In genomic region chr1:53371851-53372250, GRCh38 we compare ENCODE assay signal across 28 cellular contexts. TPM values are rescaled to one million over a fixed set of nuclear protein-coding genes. Genes with fewer than 3 reads are reported as not detected.
DNase-seq lines count a peak whose midpoint lies in the region; ATAC-seq and TF ChIP-seq lines count a peak whose summit lies in the region.
"Had no signal": no experiment of that assay in that cellular context is flagged by ENCODE, and none has a peak within 500 bp of the region (broad histone marks: within the 10 kb centered on the region; RNA-seq: fewer than 3 reads in every experiment).

No MANE protein-coding gene starts in this region.

- no peak overlapping the region for H3K23ac ChIP-seq in H9 (ENCODE audit: insufficient read length, low read depth, low read length)

- intact Hi-C loops in posterior vena cava (cut with DNase I): no loop called here

- no peak overlapping the region for H3K4me3 ChIP-seq in RWPE2 (ENCODE audit: severe bottlenecking)
- no peak overlapping the region for H3K4me3 ChIP-seq in endodermal cell (ENCODE audit: low read length)
- H3K4me3 ChIP-seq in SJCRH30: no peak overlapping the region
- H3K4me3 ChIP-seq: BLaER1 treated with 17β-estradiol and CSF1 and Interleukin-3, amounts not matched to agents 10 nM and 100 nM; gastroesophageal sphincter; pancreas; right atrium auricular region had no signal

- H3K4me3 Mint-ChIP-seq in H9 (no peak overlapping the region), endodermal cell (no peak overlapping the region)
- H3K4me3 Mint-ChIP-seq: nephron; T-helper 1 cell treated with Interleukin-12 subunit alpha and Interleukin-12 subunit beta and Interleukin-4 antibody, amounts not matched to agents 30 μg/mL and 1 μg/mL, for 36 hours had no signal

- H3K79me1 ChIP-seq in H9 (ENCODE audit: insufficient read depth, low read depth, low read length, poor library complexity, severe bottlenecking): no peaks in the 10 kb centered on the region

- H3K27me3 ChIP-seq in H9 (ENCODE audit: insufficient read depth, low read length): no peaks in the 10 kb centered on the region
- no peaks in the 10 kb centered on the region for H3K27me3 ChIP-seq in RWPE2 (ENCODE audit: insufficient read depth, poor library complexity, severe bottlenecking)
- H3K27me3 ChIP-seq in endodermal cell (ENCODE audit: control insufficient read depth, insufficient read depth, low read length, poor library complexity, severe bottlenecking): no peaks in the 10 kb centered on the region
- peaks cover 10% of the 10 kb centered on the region for H3K27me3 ChIP-seq in SJCRH30
- H3K27me3 ChIP-seq: BLaER1 treated with 17β-estradiol and CSF1 and Interleukin-3, amounts not matched to agents 10 nM and 100 nM; pancreas; right atrium auricular region had no signal

- H3K4me1 Mint-ChIP-seq in H9 (peaks cover 18 to 29% of the 10 kb centered on the region in 2 experiments), endodermal cell (peaks cover 31% of the 10 kb centered on the region)

- H3K79me2 ChIP-seq in H9 (ENCODE audit: insufficient read depth, low read length): no peaks in the 10 kb centered on the region

- no peak overlapping the region for H2AFZ ChIP-seq in H9 (ENCODE audit: low read length)

- ATAC-seq in RWPE2 (ENCODE audit: low read depth): no peak
- ATAC-seq: activated naive CD4-positive, alpha-beta T cell treated with anti-CD3 and anti-CD28 coated beads, Interleukin-2, amount 50 U/mL, for 72 hours; gastroesophageal sphincter; left ventricle myocardium superior; pancreas had no signal

- H3K14ac ChIP-seq in H9 (ENCODE audit: insufficient read depth, low read length): no peak overlapping the region

- H3K36me3 ChIP-seq in RWPE2 (ENCODE audit: low read depth) (no peaks in the 10 kb centered on the region), endodermal cell (ENCODE audit: control insufficient read depth, insufficient read depth, low read length) (no peaks in the 10 kb centered on the region), SJCRH30 (no peaks in the 10 kb centered on the region)
- H3K36me3 ChIP-seq: BLaER1 treated with 17β-estradiol and CSF1 and Interleukin-3, amounts not matched to agents 10 nM and 100 nM; gastroesophageal sphincter; pancreas; right atrium auricular region had no signal

- no peak for TF ChIP-seq CTCF in H9 (conservative IDR thresholded peaks at IDR 0.05)
- no peak for TF ChIP-seq CTCF in RWPE2 (IDR thresholded peaks at IDR 0.05; ENCODE audit: poor library complexity, severe bottlenecking)
- no peak for TF ChIP-seq CTCF in endodermal cell (conservative IDR thresholded peaks at IDR 0.05)

- H3K18ac ChIP-seq in H9 (ENCODE audit: insufficient read length, low read depth, low read length): no peak overlapping the region

- H3K27ac Mint-ChIP-seq in H9 (0 out of 7 replicates have a peak overlapping the region, but pooled peaks of 1 of the 3 experiments have one; percentile 13), endodermal cell (no peak overlapping the region)
- H3K27ac Mint-ChIP-seq: activated naive CD4-positive, alpha-beta T cell treated with anti-CD3 and anti-CD28 coated beads, Interleukin-2, amount 50 U/mL, for 72 hours; nephron; T-helper 1 cell treated with Interleukin-12 subunit alpha and Interleukin-12 subunit beta and Interleukin-4 antibody, amounts not matched to agents 30 μg/mL and 1 μg/mL, for 36 hours had no signal

- no peak overlapping the region for H2BK120ac ChIP-seq in H9 (ENCODE audit: low read depth, low read length, poor library complexity, severe bottlenecking)

- H3K9me3 Mint-ChIP-seq in H9 (no peaks in the 10 kb centered on the region; a peak in 1 of 5 replicates), endodermal cell (no peaks in the 10 kb centered on the region)
- H3K9me3 Mint-ChIP-seq: activated naive CD4-positive, alpha-beta T cell treated with anti-CD3 and anti-CD28 coated beads, Interleukin-2, amount 50 U/mL, for 72 hours; nephron; T-helper 1 cell treated with Interleukin-12 subunit alpha and Interleukin-12 subunit beta and Interleukin-4 antibody, amounts not matched to agents 30 μg/mL and 1 μg/mL, for 36 hours had no signal

- no peak overlapping the region for H3T11ph ChIP-seq in H9 (ENCODE audit: low read length)

- no peaks in the 10 kb centered on the region for H3K9me3 ChIP-seq in H9 (ENCODE audit: control insufficient read depth, low read depth, low read length)
- no peaks in the 10 kb centered on the region for H3K9me3 ChIP-seq in RWPE2 (ENCODE audit: severe bottlenecking)
- H3K9me3 ChIP-seq in endodermal cell (ENCODE audit: control insufficient read depth, low read length): no peaks in the 10 kb centered on the region
- H3K9me3 ChIP-seq in SJCRH30 (replicated peaks): no peaks in the 10 kb centered on the region
- H3K9me3 ChIP-seq: BLaER1 treated with 17β-estradiol and CSF1 and Interleukin-3, amounts not matched to agents 10 nM and 100 nM; gastroesophageal sphincter; pancreas; right atrium auricular region had no signal

- H4K20me1 ChIP-seq in H9 (ENCODE audit: control insufficient read depth, insufficient read depth, insufficient read length): no peaks in the 10 kb centered on the region
- H4K20me1 ChIP-seq: BLaER1 treated with 17β-estradiol and CSF1 and Interleukin-3, amounts not matched to agents 10 nM and 100 nM had no signal

- H2BK20ac ChIP-seq in H9 (ENCODE audit: low read depth, low read length, poor library complexity, severe bottlenecking): no peak overlapping the region

- no peak overlapping the region for H4K8ac ChIP-seq in H9 (replicated peaks; ENCODE audit: insufficient read length, low read depth, low read length)

- peaks cover 2% of the 10 kb centered on the region; the same call in 1 of the 2 replicates for H3K4me1 ChIP-seq in H9 (ENCODE audit: insufficient read depth, low read length)
- H3K4me1 ChIP-seq in RWPE2 (ENCODE audit: insufficient read depth, poor library complexity, severe bottlenecking): no peaks in the 10 kb centered on the region
- peaks cover 25% of the 10 kb centered on the region for H3K4me1 ChIP-seq in endodermal cell (ENCODE audit: control insufficient read depth, insufficient read depth, low read length)
- no peaks in the 10 kb centered on the region for H3K4me1 ChIP-seq in SJCRH30
- H3K4me1 ChIP-seq: gastroesophageal sphincter, pancreas, right atrium auricular region had no signal

- no peak overlapping the region for H4K5ac ChIP-seq in H9 (ENCODE audit: insufficient read length, low read depth, low read length)

- WGBS in H9 (ENCODE audit: extremely low coverage, insufficient read length, low lambda C conversion rate): no CpG with 5 or more reads among the region's 5 CpGs
- WGBS in endodermal cell (ENCODE audit: insufficient coverage in 1 of 2, insufficient read length in 1 of 2), 2 experiments: 92 to 96% methylated on average over 3 to 5 of the region's 5 CpGs

- no peaks in the 10 kb centered on the region for H3K23me2 ChIP-seq in H9 (ENCODE audit: insufficient read length, low read depth, low read length, poor library complexity, severe bottlenecking)

- H3K9ac ChIP-seq in H9 (ENCODE audit: extremely low read depth, insufficient read length, low read length) (no peak overlapping the region), endodermal cell (ENCODE audit: extremely low read depth, low read length, poor library complexity, severe bottlenecking) (no peak overlapping the region)
- H3K9ac ChIP-seq: BLaER1 treated with 17β-estradiol and CSF1 and Interleukin-3, amounts not matched to agents 10 nM and 100 nM had no signal

- no peak overlapping the region for H3K4me2 ChIP-seq in H9 (ENCODE audit: insufficient read depth, insufficient read length, low read length)
- H3K4me2 ChIP-seq: BLaER1 treated with 17β-estradiol and CSF1 and Interleukin-3, amounts not matched to agents 10 nM and 100 nM had no signal

- H3K27me3 Mint-ChIP-seq in H9 (ENCODE audit: low read depth) (peaks cover 32% of the 10 kb centered on the region), endodermal cell (ENCODE audit: insufficient read depth) (peaks cover 26% of the 10 kb centered on the region)

- no peak overlapping the region for H4K91ac ChIP-seq in H9 (ENCODE audit: insufficient read length, low read depth, low read length)

- no peak overlapping the region for H3K27ac ChIP-seq in H9 (ENCODE audit: insufficient read length, low read depth, low read length)
- H3K27ac ChIP-seq in RWPE2 (ENCODE audit: poor library complexity, severe bottlenecking): no peak overlapping the region
- H3K27ac ChIP-seq in endodermal cell (ENCODE audit: low read depth, low read length): no peak overlapping the region
- no peak overlapping the region for H3K27ac ChIP-seq in SJCRH30
- H3K27ac ChIP-seq: BLaER1 treated with 17β-estradiol and CSF1 and Interleukin-3, amounts not matched to agents 10 nM and 100 nM; gastroesophageal sphincter; pancreas; right atrium auricular region had no signal

- peak; percentile 16 for DNase-seq in H9
- peak; percentile 7 for DNase-seq in RWPE2 (ENCODE audit: low spot score)
- peak; percentile 39 for DNase-seq in endodermal cell
- DNase-seq in posterior vena cava (ENCODE audit: low spot score): peak; percentile 16
- no peak for DNase-seq in NCI-H2196 treated with DMSO at 0.1 percent for 48 hours (lab: John Stamatoyannopoulos, UW; ENCODE audit: unreplicated experiment)
- DNase-seq in germinal center (ENCODE audit: low spot score): no peak
- DNase-seq in SJCRH30: no peak
- DNase-seq: activated CD4-positive, alpha-beta T cell treated with anti-CD3 and anti-CD28 coated beads for 4 hours; caudate nucleus; COR-L47; DMS79; GF-D8; HCEC 1CT; hypothalamus; KG1; left ventricle myocardium superior; MM.1S; NCI-H2029 treated with DMSO at 0.1 percent for 48 hours; NCI-H446; NCI-H774; stimulated activated CD4-positive, alpha-beta T cell treated with anti-CD3 and anti-CD28 coated beads, Interleukin-2, amount 100 ng/mL, for 48 hours had no signal

- no peak overlapping the region for H2BK12ac ChIP-seq in H9 (ENCODE audit: insufficient read length, low read depth, low read length)

- no peak overlapping the region for H3K4ac ChIP-seq in H9 (ENCODE audit: low read depth, low read length)

- no peak overlapping the region for H2BK15ac ChIP-seq in H9 (ENCODE audit: low read depth, low read length)

- no peak overlapping the region for H2BK5ac ChIP-seq in H9 (ENCODE audit: insufficient read length, low read length)

- no peak overlapping the region for H3K56ac ChIP-seq in H9 (ENCODE audit: insufficient read length, low read depth, low read length)

- H3K36me3 Mint-ChIP-seq in H9 (ENCODE audit: insufficient read depth in 1 of 3, low read depth in 3 of 3) (no peaks in the 10 kb centered on the region), endodermal cell (ENCODE audit: low read depth) (no peaks in the 10 kb centered on the region)
- H3K36me3 Mint-ChIP-seq: activated naive CD4-positive, alpha-beta T cell treated with anti-CD3 and anti-CD28 coated beads, Interleukin-2, amount 50 U/mL, for 72 hours had no signal

- no peak overlapping the region for H2AK5ac ChIP-seq in H9 (ENCODE audit: insufficient read length, low read length)

RNA-seq across cellular contexts. Expression of gene LRP8, which starts 44.0 kb away (rescaled TPM):
- total RNA-seq in H9 (2021): 69.2 and 78.6 TPM in 2 replicates
- 10 to 100 TPM; 29.1 to 39.6 TPM for total RNA-seq in endodermal cell
- polyA plus RNA-seq in endodermal cell (2013, experiment 1 of 2): 35.6 TPM
- polyA plus RNA-seq in endodermal cell (2013, experiment 2 of 2): 29.0 TPM
- total RNA-seq in posterior vena cava: 1 to 10 TPM; 5.7 to 7.2 TPM
- total RNA-seq in SJCRH30 (2014; rRNA removed; shearing (Covaris generic)): 17.9 and 21.4 TPM in 2 replicates

Comparison
In these comparisons a context has a peak if more than half of its experiments do, and no peak if none do; other contexts are left out.
1. DNase-seq: peak in H9 (single experiment), RWPE2 (single experiment), endodermal cell (single experiment) and posterior vena cava (single experiment); none in NCI-H2196 treated with DMSO at 0.1 percent for 48 hours (single experiment), germinal center (single experiment) and SJCRH30 (0 of 2).